ENCODE assay signal across 20 cellular contexts in genomic region chr16:48133455-48134226, GRCh38. TPM values are rescaled to one million over a fixed set of nuclear protein-coding genes. Genes with fewer than 3 reads are reported as not detected.
DNase-seq lines count a peak whose midpoint lies in the region; ATAC-seq and TF ChIP-seq lines count a peak whose summit lies in the region.
"Had no signal": no experiment of that assay in that cellular context is flagged by ENCODE, and none has a peak within 500 bp of the region (broad histone marks: within the 10 kb centered on the region; RNA-seq: fewer than 3 reads in every experiment).

No MANE protein-coding gene starts in this region.

- H2BK5ac ChIP-seq in mesendoderm (ENCODE audit: low read length), result no peak overlapping the region

- peak; percentile 20 for ATAC-seq in body of pancreas
- ATAC-seq in upper lobe of left lung (ENCODE audit: low FRiP score in 2 of 2), result peak; percentile 34 to 69
- no peak for ATAC-seq in HG02884 (IDR thresholded peaks at IDR 0.05; ENCODE audit: unreplicated experiment)

- H3K4me3 ChIP-seq in body of pancreas, result no peak overlapping the region
- H3K4me3 ChIP-seq in mesendoderm (ENCODE audit: low read length), result no peak overlapping the region
- H3K4me3 ChIP-seq in upper lobe of left lung, result no peak overlapping the region
- no peak overlapping the region for H3K4me3 ChIP-seq in OCI-LY7 (ENCODE audit: low read depth, low read length, poor library complexity, severe bottlenecking)
- H3K4me3 ChIP-seq: BLaER1 had no signal

- no peak overlapping the region for H4K5ac ChIP-seq in mesendoderm (ENCODE audit: low read length)

- no peak overlapping the region for H3K4ac ChIP-seq in mesendoderm (ENCODE audit: low read depth, low read length)

- H4K8ac ChIP-seq in mesendoderm (ENCODE audit: low read depth, low read length), result no peak overlapping the region

- H3K23ac ChIP-seq in mesendoderm (ENCODE audit: low read length), result no peak overlapping the region

- H2AK5ac ChIP-seq in mesendoderm (ENCODE audit: low read length), result no peak overlapping the region

- BruUV-seq in OCI-LY7 (replicated peaks; lab: Mats Ljungman, UMichigan), result no TSS peak

- H3K4me1 ChIP-seq in body of pancreas (peaks cover 46% of the 10 kb centered on the region), mesendoderm (ENCODE audit: control insufficient read depth, low read depth, low read length) (no peaks in the 10 kb centered on the region), upper lobe of left lung (peaks cover 0 to 7% (median 0%) of the 10 kb centered on the region in 4 donors), OCI-LY7 (ENCODE audit: insufficient read depth, low read length, poor library complexity, severe bottlenecking) (no peaks in the 10 kb centered on the region)

- no peak for TF ChIP-seq CTCF in body of pancreas (IDR thresholded peaks at IDR 0.05)
- no peak for TF ChIP-seq CTCF in upper lobe of left lung (IDR thresholded peaks at IDR 0.05)
- no peak for TF ChIP-seq CTCF in OCI-LY7 (conservative IDR thresholded peaks at IDR 0.05; ENCODE audit: low read length)

- no peaks in the 10 kb centered on the region for H3K79me1 ChIP-seq in mesendoderm (ENCODE audit: low read length)

- H2AFZ ChIP-seq in OCI-LY7 (ENCODE audit: low read length), result no peak overlapping the region

- H3K18ac ChIP-seq in mesendoderm (ENCODE audit: low read length), result no peak overlapping the region

- no peaks in the 10 kb centered on the region for H3K9me2 ChIP-seq in OCI-LY7 (ENCODE audit: insufficient read depth, low read length)
- H3K9me2 ChIP-seq: SK-N-SH had no signal

- H3K79me2 ChIP-seq in mesendoderm (ENCODE audit: control insufficient read depth, insufficient read depth, low read length) (no peaks in the 10 kb centered on the region), OCI-LY7 (ENCODE audit: insufficient read depth, low read depth, low read length) (no peaks in the 10 kb centered on the region)

- no peak for TF ChIP-seq POLR2A in body of pancreas (IDR thresholded peaks at IDR 0.05)
- no peak for TF ChIP-seq POLR2A in upper lobe of left lung (IDR thresholded peaks at IDR 0.05)

- H3K36me3 ChIP-seq in body of pancreas (replicated peaks in 1 of 2; ENCODE audit: insufficient read depth in 1 of 2, low read depth in 2 of 2) (no peaks in the 10 kb centered on the region), mesendoderm (ENCODE audit: control insufficient read depth, insufficient read depth, low read length) (no peaks in the 10 kb centered on the region), upper lobe of left lung (no peaks in the 10 kb centered on the region), OCI-LY7 (ENCODE audit: insufficient read depth, low read length) (no peaks in the 10 kb centered on the region)
- H3K36me3 ChIP-seq: BLaER1 had no signal

- H3K4me2 ChIP-seq in mesendoderm (ENCODE audit: low read length) (no peak overlapping the region), OCI-LY7 (ENCODE audit: low read length) (no peak overlapping the region)
- H3K4me2 ChIP-seq: BLaER1, SK-N-SH had no signal

- H3K27me3 ChIP-seq in body of pancreas, result no peaks in the 10 kb centered on the region
- H3K27me3 ChIP-seq in mesendoderm (ENCODE audit: insufficient read depth, low read length, poor library complexity), result no peaks in the 10 kb centered on the region
- no peaks in the 10 kb centered on the region for H3K27me3 ChIP-seq in upper lobe of left lung
- H3K27me3 ChIP-seq: BLaER1 had no signal

- WGBS in body of pancreas, 2 donors, result 71 to 77% methylated on average over 18 of the region's 18 CpGs
- no CpG with 5 or more reads among the region's 18 CpGs for WGBS in mesendoderm (ENCODE audit: extremely low coverage, insufficient coverage, low lambda C conversion rate)
- WGBS in upper lobe of left lung, 2 donors, result 74% methylated on average over 18 of the region's 18 CpGs

- peak overlapping the region; percentile 2 for H3K56ac ChIP-seq in mesendoderm (ENCODE audit: low read length)

- H3K27ac ChIP-seq in body of pancreas (no peak overlapping the region), mesendoderm (ENCODE audit: low read depth, low read length) (no peak overlapping the region), upper lobe of left lung (peak overlapping the region in 2 of 4 donors; percentile 21 to 63), OCI-LY7 (ENCODE audit: low read depth, low read length, poor library complexity, severe bottlenecking) (no peak overlapping the region)
- H3K27ac ChIP-seq: BLaER1 had no signal

- H3K9me3 ChIP-seq in body of pancreas (no peaks in the 10 kb centered on the region), upper lobe of left lung (no peaks in the 10 kb centered on the region), OCI-LY7 (ENCODE audit: low read length) (no peaks in the 10 kb centered on the region)
- H3K9me3 ChIP-seq: BLaER1, SK-N-SH had no signal

- CTCF ChIA-PET in OCI-LY7 (lab: Charles Lee; ENCODE audit: unreplicated experiment), result no interaction called here

- no peak overlapping the region for H2BK15ac ChIP-seq in mesendoderm (replicated peaks; ENCODE audit: low read depth)

- peak; percentile 8 for DNase-seq in activated effector memory CD4-positive, alpha-beta T cell treated with anti-CD3 and anti-CD28 coated beads, Interleukin-2, amount 50 U/mL, for 16 hours
- DNase-seq in activated effector memory CD4-positive, alpha-beta T cell treated with Interleukin-2 at 50 U/mL for 16 hours, result no peak
- DNase-seq in body of pancreas, result peak; percentile 29 to 70 (median 46)
- DNase-seq in mesendoderm, result no peak
- DNase-seq in upper lobe of left lung, result peak in 1 of 2 donors; percentile 88
- no peak for DNase-seq in OCI-LY7 (ENCODE audit: low spot score)
- DNase-seq in activated CD4-positive, CD25-positive, alpha-beta regulatory T cell (lab: John Stamatoyannopoulos, UW), result no peak
- DNase-seq: CD8-positive, alpha-beta memory T cell; GOT3; NCI-H1105 treated with DMSO at 0.1 percent for 48 hours; NCI-H1694 treated with DMSO at 0.1 percent for 48 hours; NCI-H2171 treated with DMSO at 0.1 percent for 48 hours; NCI-H510A; Right ventricle myocardium superior; SK-N-SH had no signal

- POLR2A ChIA-PET in OCI-LY7 (lab: Charles Lee), result interaction anchor here (0.6 kb wide), 1 partner anchor 1042 kb away, joined by 4 read pairs; no protein-coding TSS in a partner anchor

- H4K20me1 ChIP-seq in OCI-LY7 (ENCODE audit: insufficient read depth, low read length), result no peaks in the 10 kb centered on the region
- H4K20me1 ChIP-seq: BLaER1 had no signal

- peak in 1 of 4 donors; percentile 1 for TF ChIP-seq EP300 in upper lobe of left lung (IDR thresholded peaks at IDR 0.05)

- no peak overlapping the region for H2BK120ac ChIP-seq in mesendoderm (ENCODE audit: low read depth, low read length)

- H3K9ac ChIP-seq in mesendoderm (ENCODE audit: low read length), result no peak overlapping the region
- H3K9ac ChIP-seq: BLaER1, SK-N-SH had no signal

- intact Hi-C loops in body of pancreas (cut with DNase I), result no loop called here
- intact Hi-C loops in OCI-LY7 (cut with micrococcal nuclease; ENCODE audit: unreplicated experiment), result no loop called here

RNA-seq across cellular contexts. Expression of gene ABCC12, which starts 22.2 kb away (rescaled TPM):
- not detected for total RNA-seq in body of pancreas
- polyA plus RNA-seq in mesendoderm (2013, experiment 1 of 2), result 0.01 TPM
- 0.04 TPM for polyA plus RNA-seq in mesendoderm (2013, experiment 2 of 2)
- total RNA-seq in upper lobe of left lung, result under 1 TPM in 1 of 6 donors, not detected in 5; 0.79 TPM
- not detected in 2 replicates for total RNA-seq in OCI-LY7 (2014; rRNA removed; shearing (Covaris generic))
- total RNA-seq in OCI-LY7 (2022), result not detected in 2 replicates
- total RNA-seq: A172; CD8-positive, alpha-beta memory T cell; HT-29; MCF 10A; Right ventricle myocardium superior had no signal
- polyA plus RNA-seq: CD8-positive, alpha-beta memory T cell; SK-N-SH had no signal

Comparison
In these comparisons a context has a peak if more than half of its experiments do, and no peak if none do; other contexts are left out.
1. DNase-seq: peak in activated effector memory CD4-positive, alpha-beta T cell treated with anti-CD3 and anti-CD28 coated beads, Interleukin-2, amount 50 U/mL, for 16 hours (single experiment) and body of pancreas (4 of 4); none in activated effector memory CD4-positive, alpha-beta T cell treated with Interleukin-2 at 50 U/mL for 16 hours (single experiment), mesendoderm (single experiment), OCI-LY7 (single experiment) and activated CD4-positive, CD25-positive, alpha-beta regulatory T cell (0 of 4).